In the genomic region with DNA sequence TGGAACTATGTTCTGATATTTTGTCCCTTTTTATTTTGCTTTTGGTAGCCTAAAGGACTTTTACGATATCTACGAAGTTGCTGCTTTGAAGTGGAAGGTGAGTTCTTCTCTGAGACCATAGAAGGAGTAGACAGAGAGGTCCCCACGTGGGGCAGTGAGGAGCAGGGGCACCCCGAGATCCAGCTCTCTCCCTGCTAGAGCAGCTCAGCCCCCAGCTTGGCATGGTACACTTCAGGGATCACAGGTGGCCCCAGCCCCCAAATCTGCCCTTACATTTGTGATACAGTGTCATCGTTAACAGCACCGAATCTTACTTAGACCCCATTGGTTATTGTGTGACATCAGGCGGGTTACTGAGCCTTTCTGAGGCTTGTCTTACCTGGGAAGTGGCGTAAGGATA, we compare ENCODE assay signal across 20 cellular contexts. TPM values are rescaled to one million over a fixed set of nuclear protein-coding genes. Genes with fewer than 3 reads are reported as not detected.
DNase-seq lines count a peak whose midpoint lies in the region; ATAC-seq and TF ChIP-seq lines count a peak whose summit lies in the region.
"Had no signal": no experiment of that assay in that cellular context is flagged by ENCODE, and none has a peak within 500 bp of the region (broad histone marks: within the 10 kb centered on the region; RNA-seq: fewer than 3 reads in every experiment).

No MANE protein-coding gene starts in this region.

- TF ChIP-seq CTCF in left ventricle myocardium inferior (IDR thresholded peaks at IDR 0.05; ENCODE audit: borderline replicate concordance) = no peak
- no peak for TF ChIP-seq CTCF in heart right ventricle (IDR thresholded peaks at IDR 0.05)
- TF ChIP-seq CTCF in lower lobe of right lung (IDR thresholded peaks at IDR 0.05) = no peak
- TF ChIP-seq CTCF in sigmoid colon (IDR thresholded peaks at IDR 0.05) = no peak
- TF ChIP-seq CTCF in MM.1S (IDR thresholded peaks at IDR 0.05; ENCODE audit: low read length) = no peak
- TF ChIP-seq CTCF in colonic mucosa (IDR thresholded peaks at IDR 0.05) = no peak

- TF ChIP-seq POLR2A in sigmoid colon (IDR thresholded peaks at IDR 0.05) = no peak

- H3K27me3 ChIP-seq in left ventricle myocardium inferior (ENCODE audit: low read depth) (no peaks in the 10 kb centered on the region), heart right ventricle (no peaks in the 10 kb centered on the region), lower lobe of right lung (ENCODE audit: low read depth) (no peaks in the 10 kb centered on the region), sigmoid colon (no peaks in the 10 kb centered on the region), MM.1S (replicated peaks; ENCODE audit: insufficient read depth, low read length) (no peaks in the 10 kb centered on the region), colonic mucosa (no peaks in the 10 kb centered on the region)

- H3K4me2 ChIP-seq in MM.1S (ENCODE audit: low read depth, low read length) = no peak overlapping the region

- no peaks in the 10 kb centered on the region for H4K20me1 ChIP-seq in MM.1S (ENCODE audit: insufficient read depth, low read length)

- H3K4me1 ChIP-seq in left ventricle myocardium inferior = peaks cover 29% of the 10 kb centered on the region
- peaks cover under 1 to 21% (median 7%) of the 10 kb centered on the region in 9 donors for H3K4me1 ChIP-seq in heart right ventricle
- H3K4me1 ChIP-seq in lower lobe of right lung = peaks cover 2% of the 10 kb centered on the region
- peaks cover 0 to 5% (median 3%) of the 10 kb centered on the region in 4 donors for H3K4me1 ChIP-seq in sigmoid colon
- H3K4me1 ChIP-seq in MM.1S (ENCODE audit: low read length) = no peaks in the 10 kb centered on the region
- no peaks in the 10 kb centered on the region for H3K4me1 ChIP-seq in colonic mucosa

- DNase-seq in left ventricle myocardium inferior (peak; percentile 6), heart right ventricle (no peak), lower lobe of right lung (peak; percentile 19), sigmoid colon (peak; percentile 45), SIG-M5 (lab: John Stamatoyannopoulos, UW) (no peak), MM.1S (no peak), colonic mucosa (no peak)
- DNase-seq: 8988T, C1 segment of cervical spinal cord, DMS79 treated with DMSO at 0.1 percent for 48 hours, H7, HFFc6, Karpas-422, NCI-H1048, NCI-H1417 treated with DMSO at 0.1 percent for 48 hours, NCI-H446 treated with DMSO at 0.1 percent for 48 hours, NCI-H526 treated with DMSO at 0.1 percent for 48 hours, OCI-M1 had no signal

- intact Hi-C loops in left ventricle myocardium inferior (cut with micrococcal nuclease) = no loop called here
- intact Hi-C loops in heart right ventricle (cut with DNase I) = loop anchor here in 1 of 10 donors (10.0 kb wide), 1 partner anchor 63 kb away; no protein-coding TSS in a partner anchor
- intact Hi-C loops in lower lobe of right lung (cut with DNase I) = no loop called here
- intact Hi-C loops in sigmoid colon (cut with DNase I) = no loop called here
- intact Hi-C loops in colonic mucosa (cut with DNase I) = no loop called here

- H3K27ac ChIP-seq in left ventricle myocardium inferior (replicated peaks) (no peak overlapping the region), heart right ventricle (peak overlapping the region in 2 of 10 donors; percentile 10 to 58), lower lobe of right lung (no peak overlapping the region), sigmoid colon (no peak overlapping the region), MM.1S (ENCODE audit: low read length) (no peak overlapping the region), colonic mucosa (no peak overlapping the region)

- H3K36me3 ChIP-seq in left ventricle myocardium inferior (peaks cover 91% of the 10 kb centered on the region), heart right ventricle (peaks cover 0 to 100% (median 78%) of the 10 kb centered on the region in 9 donors), lower lobe of right lung (peaks cover 88% of the 10 kb centered on the region), sigmoid colon (peaks cover 8 to 79% (median 26%) of the 10 kb centered on the region in 4 donors), MM.1S (replicated peaks; ENCODE audit: insufficient read depth, low read length) (no peaks in the 10 kb centered on the region), colonic mucosa (no peaks in the 10 kb centered on the region)

- H3K9me3 ChIP-seq in left ventricle myocardium inferior (replicated peaks) (no peaks in the 10 kb centered on the region), heart right ventricle (no peaks in the 10 kb centered on the region), lower lobe of right lung (no peaks in the 10 kb centered on the region), sigmoid colon (no peaks in the 10 kb centered on the region), MM.1S (replicated peaks; ENCODE audit: insufficient read depth, low read length) (no peaks in the 10 kb centered on the region), colonic mucosa (no peaks in the 10 kb centered on the region)

- no peak overlapping the region for H2AFZ ChIP-seq in MM.1S (ENCODE audit: low read length)

- H3K4me3 ChIP-seq in left ventricle myocardium inferior (no peak overlapping the region), heart right ventricle (no peak overlapping the region), lower lobe of right lung (no peak overlapping the region), sigmoid colon (no peak overlapping the region), MM.1S (ENCODE audit: low read length) (no peak overlapping the region), colonic mucosa (no peak overlapping the region)
- H3K4me3 ChIP-seq: GM12878 had no signal

- WGBS in heart right ventricle, 2 donors = 91 to 93% methylated on average over 8 of the region's 8 CpGs
- 91 to 92% methylated on average over 8 of the region's 8 CpGs for WGBS in sigmoid colon, 2 donors

- H3F3A ChIP-seq in MM.1S (ENCODE audit: insufficient read depth, low read length) = no peaks in the 10 kb centered on the region

- TF ChIP-seq EP300 in sigmoid colon (IDR thresholded peaks at IDR 0.05) = no peak

- no peak overlapping the region for H3K9ac ChIP-seq in MM.1S (ENCODE audit: low read length)
- H3K9ac ChIP-seq in colonic mucosa (ENCODE audit: low read depth in 2 of 2, low read length in 2 of 2) = no peak overlapping the region

- H3K9me2 ChIP-seq in MM.1S (replicated peaks; ENCODE audit: insufficient read depth, low read length) = no peaks in the 10 kb centered on the region

- no peak for ATAC-seq in heart right ventricle
- ATAC-seq in lower lobe of right lung = no peak
- ATAC-seq: GM12878, Right ventricle myocardium inferior had no signal

- H3K79me2 ChIP-seq in MM.1S (ENCODE audit: low read length) = no peaks in the 10 kb centered on the region

RNA-seq across cellular contexts. Expression of a gene that starts 56.8 kb away (rescaled TPM):
- 9.2 TPM for total RNA-seq in left ventricle myocardium inferior
- 10 to 100 TPM in 6 of 10 donors, 1 to 10 TPM in 4; 7.2 to 15.0 (median 11.9) TPM for total RNA-seq in heart right ventricle
- 10 to 100 TPM in 1 of 2 donors, 1 to 10 TPM in 1; 8.0 to 16.9 TPM for polyA plus RNA-seq in heart right ventricle
- 39.3 TPM for total RNA-seq in lower lobe of right lung
- total RNA-seq in sigmoid colon = 10 to 100 TPM; 13.6 to 31.3 (median 23.4) TPM
- polyA plus RNA-seq in sigmoid colon = 10 to 100 TPM in 2 of 3 donors, 1 to 10 TPM in 1; 8.4 to 38.5 (median 12.3) TPM
- 10 to 100 TPM; 34.3 to 44.1 TPM for total RNA-seq in colonic mucosa

RNA-seq across cellular contexts. Expression of a gene that starts 56.9 kb away (rescaled TPM):
- total RNA-seq in left ventricle myocardium inferior = 153 TPM
- 100 to 1,000 TPM in 8 of 10 donors, 10 to 100 TPM in 2; 81.9 to 163 (median 127) TPM for total RNA-seq in heart right ventricle
- polyA plus RNA-seq in heart right ventricle = 100 to 1,000 TPM in 1 of 2 donors, 10 to 100 TPM in 1; 16.4 to 147 TPM
- total RNA-seq in lower lobe of right lung = 68.1 TPM
- 10 to 100 TPM; 25.7 to 51.5 (median 28.9) TPM for total RNA-seq in sigmoid colon
- 10 to 100 TPM in 1 of 3 donors, 1 to 10 TPM in 2; 6.0 to 51.0 (median 9.7) TPM for polyA plus RNA-seq in sigmoid colon
- total RNA-seq in colonic mucosa = 10 to 100 TPM; 55.5 to 85.6 TPM

Comparison
In these comparisons a context has a peak if more than half of its experiments do, and no peak if none do; other contexts are left out.
1. DNase-seq: peak in left ventricle myocardium inferior (single experiment), lower lobe of right lung (single experiment) and sigmoid colon (single experiment); none in heart right ventricle (0 of 2), SIG-M5 (single experiment), MM.1S (single experiment) and colonic mucosa (single experiment).